ENCODE assay signal across 1 cellular context in the genomic region with DNA sequence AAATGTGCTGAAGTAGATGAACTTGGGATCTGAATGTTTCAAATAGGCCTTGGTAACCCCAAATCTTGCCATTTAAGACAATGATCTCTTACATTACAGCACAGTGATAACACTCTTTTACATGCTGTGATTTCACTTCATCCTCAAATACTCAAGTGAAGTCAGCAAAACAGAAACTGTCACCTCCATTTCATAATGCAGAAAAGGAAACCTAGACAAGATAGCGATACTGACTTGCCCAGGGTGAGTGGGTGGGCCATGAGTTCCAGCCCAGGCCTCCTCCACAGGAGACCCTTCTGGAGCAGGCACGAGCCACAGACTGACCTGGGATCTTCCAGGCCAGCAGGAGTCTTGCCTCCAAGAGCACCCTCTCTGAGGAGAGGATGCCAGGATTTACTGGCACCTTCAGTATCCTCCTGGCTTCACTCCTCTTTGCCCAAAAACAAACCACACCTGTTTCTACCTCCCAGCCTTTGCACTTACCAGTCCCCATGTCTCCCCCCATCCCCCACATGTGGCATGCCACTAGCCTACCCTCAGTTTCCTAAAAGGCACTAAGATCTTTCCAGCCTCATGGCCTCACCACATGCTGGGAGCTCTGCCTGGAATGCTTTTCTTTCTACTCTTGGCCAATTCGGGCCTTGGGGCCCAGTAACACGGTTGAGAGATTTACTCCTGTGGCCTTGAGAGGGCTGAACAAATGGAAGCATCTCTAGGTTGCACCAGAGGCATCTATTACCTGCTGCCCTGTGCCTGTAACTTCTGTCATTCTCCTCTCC.
TF ChIP-seq lines count a peak whose summit lies in the region.

No MANE protein-coding gene starts in this region.

TF ChIP-seq in HepG2, 621 proteins besides CTCF, POLR2A, EP300 and RAD21:
- TF ChIP-seq ZEB1 (IDR thresholded peaks at IDR 0.05; ENCODE audit: insufficient replicate concordance, low read depth) (no peak), FOXO1 (CRISPR knock-in tag; IDR thresholded peaks at IDR 0.05) (no peak), ISL2 (CRISPR knock-in tag; IDR thresholded peaks at IDR 0.05) (no peak), IKZF1 (IDR thresholded peaks at IDR 0.05) (no peak), ZNF724P (CRISPR knock-in tag; IDR thresholded peaks at IDR 0.05; ENCODE audit: borderline replicate concordance) (no peak), NCOR1 (IDR thresholded peaks at IDR 0.05; ENCODE audit: borderline replicate concordance, low read length) (no peak), JARID2 (CRISPR knock-in tag; IDR thresholded peaks at IDR 0.05; ENCODE audit: insufficient replicate concordance) (no peak), KMT2B (CRISPR knock-in tag; IDR thresholded peaks at IDR 0.05) (no peak), CBX5 (CRISPR knock-in tag; IDR thresholded peaks at IDR 0.05; ENCODE audit: borderline replicate concordance) (no peak), SMARCC2 (IDR thresholded peaks at IDR 0.05) (no peak), CREM (IDR thresholded peaks at IDR 0.05) (no peak), CREM (CRISPR knock-in tag; IDR thresholded peaks at IDR 0.05) (no peak), HNRNPK (IDR thresholded peaks at IDR 0.05; ENCODE audit: low read depth, low read length, poor library complexity, severe bottlenecking) (no peak), BCL6 (CRISPR knock-in tag; IDR thresholded peaks at IDR 0.05) (0 out of 2 replicates have a peak, but pooled peaks have one; percentile 27), ZFX (CRISPR knock-in tag; IDR thresholded peaks at IDR 0.05; ENCODE audit: low read depth) (peak; percentile 56; the same call in 1 of the 2 replicates), GPN1 (CRISPR knock-in tag; IDR thresholded peaks at IDR 0.05; ENCODE audit: borderline replicate concordance) (no peak), ZNF674 (CRISPR knock-in tag; IDR thresholded peaks at IDR 0.05; ENCODE audit: low read depth) (no peak), GTF3A (CRISPR knock-in tag; conservative IDR thresholded peaks at IDR 0.05) (no peak), HNRNPUL1 (IDR thresholded peaks at IDR 0.05; ENCODE audit: low read depth, low read length) (no peak), TEAD3 (CRISPR knock-in tag; optimal IDR thresholded peaks at IDR 0.05; ENCODE audit: borderline replicate concordance) (peak; percentile 25), GATAD2A (CRISPR knock-in tag; IDR thresholded peaks at IDR 0.05) (0 out of 2 replicates have a peak, but pooled peaks have one; percentile 26), MIER2 (CRISPR knock-in tag; IDR thresholded peaks at IDR 0.05) (no peak)
- TF ChIP-seq, protein P1, sequence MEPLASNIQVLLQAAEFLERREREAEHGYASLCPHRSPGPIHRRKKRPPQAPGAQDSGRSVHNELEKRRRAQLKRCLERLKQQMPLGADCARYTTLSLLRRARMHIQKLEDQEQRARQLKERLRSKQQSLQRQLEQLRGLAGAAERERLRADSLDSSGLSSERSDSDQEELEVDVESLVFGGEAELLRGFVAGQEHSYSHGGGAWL (CRISPR knock-in tag; IDR thresholded peaks at IDR 0.05) = no peak
- TF ChIP-seq, protein P2, sequence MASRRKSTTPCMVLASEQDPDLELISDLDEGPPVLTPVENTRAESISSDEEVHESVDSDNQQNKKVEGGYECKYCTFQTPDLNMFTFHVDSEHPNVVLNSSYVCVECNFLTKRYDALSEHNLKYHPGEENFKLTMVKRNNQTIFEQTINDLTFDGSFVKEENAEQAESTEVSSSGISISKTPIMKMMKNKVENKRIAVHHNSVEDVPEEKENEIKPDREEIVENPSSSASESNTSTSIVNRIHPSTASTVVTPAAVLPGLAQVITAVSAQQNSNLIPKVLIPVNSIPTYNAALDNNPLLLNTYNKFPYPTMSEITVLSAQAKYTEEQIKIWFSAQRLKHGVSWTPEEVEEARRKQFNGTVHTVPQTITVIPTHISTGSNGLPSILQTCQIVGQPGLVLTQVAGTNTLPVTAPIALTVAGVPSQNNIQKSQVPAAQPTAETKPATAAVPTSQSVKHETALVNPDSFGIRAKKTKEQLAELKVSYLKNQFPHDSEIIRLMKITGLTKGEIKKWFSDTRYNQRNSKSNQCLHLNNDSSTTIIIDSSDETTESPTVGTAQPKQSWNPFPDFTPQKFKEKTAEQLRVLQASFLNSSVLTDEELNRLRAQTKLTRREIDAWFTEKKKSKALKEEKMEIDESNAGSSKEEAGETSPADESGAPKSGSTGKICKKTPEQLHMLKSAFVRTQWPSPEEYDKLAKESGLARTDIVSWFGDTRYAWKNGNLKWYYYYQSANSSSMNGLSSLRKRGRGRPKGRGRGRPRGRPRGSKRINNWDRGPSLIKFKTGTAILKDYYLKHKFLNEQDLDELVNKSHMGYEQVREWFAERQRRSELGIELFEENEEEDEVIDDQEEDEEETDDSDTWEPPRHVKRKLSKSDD (CRISPR knock-in tag; IDR thresholded peaks at IDR 0.05; ENCODE audit: low read depth) = no peak
- TF ChIP-seq, protein P3, sequence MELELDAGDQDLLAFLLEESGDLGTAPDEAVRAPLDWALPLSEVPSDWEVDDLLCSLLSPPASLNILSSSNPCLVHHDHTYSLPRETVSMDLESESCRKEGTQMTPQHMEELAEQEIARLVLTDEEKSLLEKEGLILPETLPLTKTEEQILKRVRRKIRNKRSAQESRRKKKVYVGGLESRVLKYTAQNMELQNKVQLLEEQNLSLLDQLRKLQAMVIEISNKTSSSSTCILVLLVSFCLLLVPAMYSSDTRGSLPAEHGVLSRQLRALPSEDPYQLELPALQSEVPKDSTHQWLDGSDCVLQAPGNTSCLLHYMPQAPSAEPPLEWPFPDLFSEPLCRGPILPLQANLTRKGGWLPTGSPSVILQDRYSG (CRISPR knock-in tag; IDR thresholded peaks at IDR 0.05) = no peak
- TF ChIP-seq, protein P4, sequence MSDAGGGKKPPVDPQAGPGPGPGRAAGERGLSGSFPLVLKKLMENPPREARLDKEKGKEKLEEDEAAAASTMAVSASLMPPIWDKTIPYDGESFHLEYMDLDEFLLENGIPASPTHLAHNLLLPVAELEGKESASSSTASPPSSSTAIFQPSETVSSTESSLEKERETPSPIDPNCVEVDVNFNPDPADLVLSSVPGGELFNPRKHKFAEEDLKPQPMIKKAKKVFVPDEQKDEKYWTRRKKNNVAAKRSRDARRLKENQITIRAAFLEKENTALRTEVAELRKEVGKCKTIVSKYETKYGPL (CRISPR knock-in tag; IDR thresholded peaks at IDR 0.05) = no peak
- TF ChIP-seq, protein P5, sequence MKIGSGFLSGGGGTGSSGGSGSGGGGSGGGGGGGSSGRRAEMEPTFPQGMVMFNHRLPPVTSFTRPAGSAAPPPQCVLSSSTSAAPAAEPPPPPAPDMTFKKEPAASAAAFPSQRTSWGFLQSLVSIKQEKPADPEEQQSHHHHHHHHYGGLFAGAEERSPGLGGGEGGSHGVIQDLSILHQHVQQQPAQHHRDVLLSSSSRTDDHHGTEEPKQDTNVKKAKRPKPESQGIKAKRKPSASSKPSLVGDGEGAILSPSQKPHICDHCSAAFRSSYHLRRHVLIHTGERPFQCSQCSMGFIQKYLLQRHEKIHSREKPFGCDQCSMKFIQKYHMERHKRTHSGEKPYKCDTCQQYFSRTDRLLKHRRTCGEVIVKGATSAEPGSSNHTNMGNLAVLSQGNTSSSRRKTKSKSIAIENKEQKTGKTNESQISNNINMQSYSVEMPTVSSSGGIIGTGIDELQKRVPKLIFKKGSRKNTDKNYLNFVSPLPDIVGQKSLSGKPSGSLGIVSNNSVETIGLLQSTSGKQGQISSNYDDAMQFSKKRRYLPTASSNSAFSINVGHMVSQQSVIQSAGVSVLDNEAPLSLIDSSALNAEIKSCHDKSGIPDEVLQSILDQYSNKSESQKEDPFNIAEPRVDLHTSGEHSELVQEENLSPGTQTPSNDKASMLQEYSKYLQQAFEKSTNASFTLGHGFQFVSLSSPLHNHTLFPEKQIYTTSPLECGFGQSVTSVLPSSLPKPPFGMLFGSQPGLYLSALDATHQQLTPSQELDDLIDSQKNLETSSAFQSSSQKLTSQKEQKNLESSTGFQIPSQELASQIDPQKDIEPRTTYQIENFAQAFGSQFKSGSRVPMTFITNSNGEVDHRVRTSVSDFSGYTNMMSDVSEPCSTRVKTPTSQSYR (CRISPR knock-in tag; IDR thresholded peaks at IDR 0.05; ENCODE audit: borderline replicate concordance) = 0 out of 2 replicates have a peak, but pooled peaks have one; percentile 11
